ENCODE assay signal across 8 cellular contexts in genomic region chr17:42517516-42517915, GRCh38. TPM values are rescaled to one million over a fixed set of nuclear protein-coding genes. Genes with fewer than 3 reads are reported as not detected.
DNase-seq lines count a peak whose midpoint lies in the region; ATAC-seq and TF ChIP-seq lines count a peak whose summit lies in the region.

No MANE protein-coding gene starts in this region.

- no peaks in the 10 kb centered on the region for H3K27me3 ChIP-seq in SJCRH30

- 0 out of 2 replicates have a peak, but pooled peaks cover 4% of the 10 kb centered on the region for H3K36me3 ChIP-seq in SJCRH30

- H3K27ac ChIP-seq in SJCRH30 = no peak overlapping the region

- H3K4me3 ChIP-seq in SJCRH30 (no peak overlapping the region), fibroblast of villous mesenchyme (ENCODE audit: low read depth, low read length) (no peak overlapping the region)

- TF ChIP-seq CTCF in fibroblast of villous mesenchyme (IDR thresholded peaks at IDR 0.05; ENCODE audit: insufficient read depth, low read depth, low read length) (peak; percentile 97), omental fat pad (IDR thresholded peaks at IDR 0.05) (peak in 2 of 3 donors; percentile 26 to 97)

- DNase-seq in COLO668 (lab: John Stamatoyannopoulos, UW; ENCODE audit: unreplicated experiment) (peak; percentile 51), HuH-7.5 (ENCODE audit: low spot score) (peak; percentile 86), SJCRH30 (peak; percentile 84 to 91), fibroblast of villous mesenchyme (ENCODE audit: low read depth) (peak; percentile 90), omental fat pad (ENCODE audit: low spot score) (peak; percentile 96), superior temporal gyrus (ENCODE audit: extremely low spot score) (peak; percentile 85)
- DNase-seq in activated effector memory CD4-positive, alpha-beta T cell treated with anti-CD3 and anti-CD28 coated beads, Interleukin-2, amount 50 U/mL, for 16 hours = peak; percentile 93

- H3K9me3 ChIP-seq in SJCRH30 (replicated peaks) = no peaks in the 10 kb centered on the region

- ATAC-seq in omental fat pad (ENCODE audit: low FRiP score) (peak; percentile 42), HG02571 (IDR thresholded peaks at IDR 0.05; ENCODE audit: unreplicated experiment) (no peak)

- H3K4me1 ChIP-seq in SJCRH30 = peaks cover 44% of the 10 kb centered on the region

RNA-seq across cellular contexts. Expression of gene NAGLU, which starts 18.5 kb away (rescaled TPM):
- total RNA-seq in SJCRH30 (2014; rRNA removed; shearing (Covaris generic)) = 20.6 and 22.2 TPM in 2 replicates
- total RNA-seq in fibroblast of villous mesenchyme (28.5 and 35.1 TPM in 2 replicates), omental fat pad (10 to 100 TPM; 48.5 to 80.9 (median 57.3) TPM)

RNA-seq across cellular contexts. Expression of gene HSD17B1, which starts 35.2 kb away (rescaled TPM):
- 0.73 and 0.76 TPM in 2 replicates for total RNA-seq in SJCRH30 (2014; rRNA removed; shearing (Covaris generic))
- total RNA-seq in fibroblast of villous mesenchyme (3.5 and 11.9 TPM in 2 replicates), omental fat pad (1 to 10 TPM; 1.6 to 8.7 (median 3.4) TPM)

RNA-seq across cellular contexts. Expression of gene COASY, which starts 44.4 kb away (rescaled TPM):
- total RNA-seq in SJCRH30 (2014; rRNA removed; shearing (Covaris generic)) = 33.7 and 36.3 TPM in 2 replicates
- 18.0 and 22.0 TPM in 2 replicates for total RNA-seq in fibroblast of villous mesenchyme
- 10 to 100 TPM; 21.8 to 33.5 (median 26.2) TPM for total RNA-seq in omental fat pad

RNA-seq across cellular contexts. Expression of gene MLX, which starts 49.4 kb away (rescaled TPM):
- 44.5 and 48.4 TPM in 2 replicates for total RNA-seq in SJCRH30 (2014; rRNA removed; shearing (Covaris generic))
- total RNA-seq in fibroblast of villous mesenchyme (31.2 and 47.5 TPM in 2 replicates), omental fat pad (10 to 100 TPM; 41.8 to 53.0 (median 50.3) TPM)

RNA-seq across cellular contexts. Expression of gene ATP6V0A1, which starts 58.8 kb away (rescaled TPM):
- 25.3 and 30.9 TPM in 2 replicates for total RNA-seq in SJCRH30 (2014; rRNA removed; shearing (Covaris generic))
- total RNA-seq in fibroblast of villous mesenchyme = 66.4 and 82.5 TPM in 2 replicates
- total RNA-seq in omental fat pad = 100 to 1,000 TPM in 1 of 4 donors, 10 to 100 TPM in 3; 76.7 to 106 (median 89.2) TPM
